Comparison of ENCODE assay signal across 2 cellular contexts in the genomic region with DNA sequence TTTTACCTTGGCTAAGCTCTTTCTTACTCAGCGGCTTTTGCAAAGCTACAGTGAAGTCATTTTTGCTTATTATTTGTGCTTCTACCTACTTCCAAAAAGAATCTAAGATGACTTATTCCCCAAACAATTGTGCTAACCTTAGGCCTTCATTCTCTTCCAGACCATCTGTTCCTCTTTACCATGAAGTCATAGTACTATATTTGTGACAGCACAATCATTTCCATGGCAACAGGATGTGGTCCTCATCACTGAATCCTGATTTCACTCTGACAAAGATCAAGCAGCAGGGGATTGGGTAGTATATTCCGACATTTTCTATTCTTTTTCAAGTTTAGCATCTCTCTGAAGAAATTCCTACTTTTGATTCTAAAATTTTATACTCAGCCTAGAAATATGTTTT.
TF ChIP-seq lines count a peak whose summit lies in the region.

No MANE protein-coding gene starts in this region.

TF ChIP-seq in SK-N-SH, 30 proteins besides CTCF, POLR2A, EP300 and RAD21 (continued from another document):
- TF ChIP-seq MAX (IDR thresholded peaks at IDR 0.05; ENCODE audit: low read depth), result no peak
- no peak for TF ChIP-seq MXI1 (IDR thresholded peaks at IDR 0.05; ENCODE audit: low read depth, low read length)
- no peak for TF ChIP-seq FOSL2 (IDR thresholded peaks at IDR 0.05; ENCODE audit: borderline replicate concordance, low read depth)
- TF ChIP-seq YY1 (IDR thresholded peaks at IDR 0.05; ENCODE audit: low read depth), result no peak
- no peak for TF ChIP-seq NFIC (IDR thresholded peaks at IDR 0.05; ENCODE audit: borderline replicate concordance)
- no peak for TF ChIP-seq RFX5 (IDR thresholded peaks at IDR 0.05; ENCODE audit: low read length)
- no peak for TF ChIP-seq FOXJ3 (CRISPR knock-in tag; IDR thresholded peaks at IDR 0.05)
- TF ChIP-seq RCOR1 (IDR thresholded peaks at IDR 0.05; ENCODE audit: low read length), result no peak
- no peak for TF ChIP-seq JUND (IDR thresholded peaks at IDR 0.05)
- no peak for TF ChIP-seq PBX3 (IDR thresholded peaks at IDR 0.05)

TF ChIP-seq in SK-N-SH treated with all-trans-retinoic acid at 6 μM for 48 hours, 23 proteins besides CTCF, POLR2A, EP300 and RAD21 (continued from another document):
- no peak for TF ChIP-seq ARNTL (CRISPR knock-in tag; IDR thresholded peaks at IDR 0.05; ENCODE audit: borderline replicate concordance, low read depth)
- TF ChIP-seq TOX (CRISPR knock-in tag; IDR thresholded peaks at IDR 0.05; ENCODE audit: borderline replicate concordance), result no peak
- TF ChIP-seq ZFP3 (CRISPR knock-in tag; IDR thresholded peaks at IDR 0.05), result no peak
- TF ChIP-seq ZNF565 (CRISPR knock-in tag; conservative IDR thresholded peaks at IDR 0.05; ENCODE audit: low read depth), result no peak
- no peak for TF ChIP-seq ESRRG (CRISPR knock-in tag; IDR thresholded peaks at IDR 0.05)
TF ChIP-seq in SK-N-SH treated with all-trans-retinoic acid at 6 μM for 48 hours: peak in this region for 0.
